In the genomic region with DNA sequence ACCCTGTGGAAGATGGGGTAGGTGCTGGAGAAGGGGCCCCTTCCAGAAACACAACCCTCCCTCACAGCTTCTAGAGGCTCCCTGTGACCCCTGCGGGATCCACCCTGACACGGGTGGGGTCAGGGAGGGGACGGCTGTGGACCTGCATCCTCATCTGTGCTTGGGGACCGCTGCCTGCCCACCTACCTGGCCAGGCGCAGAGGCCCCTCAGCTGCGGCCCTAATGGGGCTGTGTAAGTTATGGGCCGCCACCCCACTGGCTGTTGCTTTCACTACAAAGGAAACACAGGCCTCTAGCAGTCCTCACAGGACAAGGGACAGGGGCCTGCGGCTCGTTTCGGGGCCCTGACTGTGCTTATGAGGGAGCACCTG, we compare ENCODE assay signal across 27 cellular contexts. TPM values are rescaled to one million over a fixed set of nuclear protein-coding genes. Genes with fewer than 3 reads are reported as not detected.
"Had no signal": no experiment of that assay in that cellular context is flagged by ENCODE, and none has a peak within 500 bp of the region (broad histone marks: within the 10 kb centered on the region; RNA-seq: fewer than 3 reads in every experiment).

No MANE protein-coding gene starts in this region.

- H3K27ac ChIP-seq: neutrophil, parathyroid adenoma, right lobe of liver, thyroid gland had no signal

- H3K9me3 ChIP-seq: esophagus squamous epithelium, neutrophil, right lobe of liver, stomach, thyroid gland had no signal

- H3K4me2 ChIP-seq: smooth muscle cell had no signal

- DNase-seq: dorsolateral prefrontal cortex; effector CD4-positive, alpha-beta T cell; endodermal cell; esophagus squamous epithelium; foreskin melanocyte; naive B cell; right lobe of liver; stimulated activated CD4-positive, alpha-beta T cell treated with anti-CD3 and anti-CD28 coated beads, Interleukin-2, amount 100 ng/mL, for 24 hours; stimulated activated CD4-positive, alpha-beta T cell treated with anti-CD3 and anti-CD28 coated beads, Interleukin-4, amount 100 ng/mL, for 24 hours; stimulated activated naive CD4-positive, alpha-beta T cell treated with Interleukin-2 at 50 U/mL for 16 hours; stomach; thyroid gland had no signal

- H3K9ac ChIP-seq: parathyroid adenoma had no signal

- FAIRE-seq: colon, endothelial cell of umbilical vein, keratinocyte had no signal

- H3K4me3 ChIP-seq: dorsolateral prefrontal cortex, esophagus squamous epithelium, lung, right lobe of liver, smooth muscle cell, stomach, thyroid gland had no signal

- ATAC-seq: left lobe of liver; natural killer cell treated with Interleukin-12 subunit alpha and Interleukin-12 subunit beta and Interleukin-15 and Interleukin-18, amount 100 ng/mL, for 72 hours; right lobe of liver; stimulated activated effector memory CD8-positive, alpha-beta T cell treated with anti-CD3 and anti-CD28 coated beads, Interleukin-12 subunit alpha, Interleukin-12 subunit beta, amount 100 ng/mL, for 72 hours had no signal

- H2AFZ ChIP-seq: parathyroid adenoma had no signal

- H3K27me3 ChIP-seq: dorsolateral prefrontal cortex, esophagus squamous epithelium, neutrophil, right lobe of liver, stomach, thyroid gland had no signal

- H3K79me2 ChIP-seq: parathyroid adenoma had no signal

RNA-seq across cellular contexts. Expression of gene CTXN1, which starts 7.0 kb away (rescaled TPM):
- total RNA-seq: left lobe of liver, mononuclear cell had no signal

RNA-seq across cellular contexts. Expression of gene TGFBR3L, which starts 18.3 kb away (rescaled TPM):
- total RNA-seq: cerebellum, endothelial cell of umbilical vein, esophagus squamous epithelium, omental fat pad, stomach, subcutaneous adipose tissue, thyroid gland, urinary bladder had no signal
